9 cellular contexts compared by ENCODE assay signal in the genomic region with DNA sequence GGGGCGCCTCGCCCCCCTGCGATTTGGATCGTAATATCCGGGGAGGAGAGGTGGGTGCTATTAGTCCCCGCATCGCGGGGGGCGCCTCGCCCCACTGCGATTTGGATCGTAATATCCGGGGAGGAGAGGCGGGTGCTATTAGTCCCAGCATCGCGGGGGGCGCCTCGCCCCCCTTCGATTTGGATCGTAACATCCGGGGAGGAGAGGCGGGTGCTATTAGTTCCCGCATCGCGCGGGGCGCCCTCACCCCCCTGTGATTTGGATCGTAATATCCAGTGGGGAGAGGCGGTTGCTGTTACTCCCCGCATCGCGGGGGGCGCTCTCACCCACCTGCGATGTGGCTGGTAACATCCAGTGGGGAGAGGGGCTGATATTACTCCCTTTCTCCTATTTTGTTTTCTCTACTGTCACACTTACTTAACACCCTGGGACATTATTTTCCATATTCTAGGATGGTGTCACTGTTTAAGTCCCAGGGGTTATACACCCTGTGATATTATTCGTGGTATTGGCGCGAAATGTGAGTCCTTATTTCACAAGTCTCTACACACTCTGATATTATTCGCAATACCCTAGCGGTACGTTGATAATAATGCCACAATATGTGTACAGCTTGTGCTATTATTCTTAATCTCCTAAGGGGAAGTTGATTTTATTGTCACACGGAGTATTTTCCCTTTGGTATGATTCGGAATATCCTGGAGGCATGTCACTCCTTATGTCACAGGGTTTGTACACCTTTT. TPM values are rescaled to one million over a fixed set of nuclear protein-coding genes. Genes with fewer than 3 reads are reported as not detected.
DNase-seq lines count a peak whose midpoint lies in the region; ATAC-seq and TF ChIP-seq lines count a peak whose summit lies in the region.
"Had no signal": no experiment of that assay in that cellular context is flagged by ENCODE, and none has a peak within 500 bp of the region (broad histone marks: within the 10 kb centered on the region; RNA-seq: fewer than 3 reads in every experiment).

No MANE protein-coding gene starts in this region.

- H3K27ac Mint-ChIP-seq in activated CD8-positive, alpha-beta memory T cell treated with anti-CD3 and anti-CD28 coated beads, Interleukin-2, amount 10 ng/mL, durations not matched to agents 7 days and 5 days = no peak overlapping the region

- no peaks in the 10 kb centered on the region for H3K36me3 Mint-ChIP-seq in activated CD8-positive, alpha-beta memory T cell treated with anti-CD3 and anti-CD28 coated beads, Interleukin-2, amount 10 ng/mL, durations not matched to agents 7 days and 5 days

- no peak overlapping the region for H3K4me3 Mint-ChIP-seq in activated CD8-positive, alpha-beta memory T cell treated with anti-CD3 and anti-CD28 coated beads, Interleukin-2, amount 10 ng/mL, durations not matched to agents 7 days and 5 days

- ATAC-seq in activated CD8-positive, alpha-beta memory T cell treated with anti-CD3 and anti-CD28 coated beads, Interleukin-2, amount 10 ng/mL, durations not matched to agents 7 days and 5 days = peak; percentile 61
- ATAC-seq in GM18861 (IDR thresholded peaks at IDR 0.05; ENCODE audit: unreplicated experiment) = no peak
- ATAC-seq in GM18502 (IDR thresholded peaks at IDR 0.05; ENCODE audit: poor library complexity, unreplicated experiment) = no peak

- H3K9me3 Mint-ChIP-seq in activated CD8-positive, alpha-beta memory T cell treated with anti-CD3 and anti-CD28 coated beads, Interleukin-2, amount 10 ng/mL, durations not matched to agents 7 days and 5 days (ENCODE audit: low read depth) = no peaks in the 10 kb centered on the region

- peak overlapping the region; percentile 43 for H3K4me3 ChIP-seq in LNCaP clone FGC (ENCODE audit: low read depth, low read length)

- peak; percentile 87 for DNase-seq in D341Med (ENCODE audit: low spot score)
- DNase-seq in LNCaP clone FGC (ENCODE audit: low read depth) = peak; percentile 4
- DNase-seq in activated CD8-positive, alpha-beta memory T cell treated with anti-CD3 and anti-CD28 coated beads, Interleukin-2, amount 10 ng/mL, durations not matched to agents 7 days and 5 days = peak; percentile 48
- DNase-seq in germinal center (ENCODE audit: low spot score) = peak; percentile 56
- peak; percentile 5 for DNase-seq in stimulated activated CD8-positive, alpha-beta memory T cell treated with anti-CD3 and anti-CD28 coated beads, Interleukin-12 subunit alpha, Interleukin-12 subunit beta, amount 100 ng/mL, for 4 hours (ENCODE audit: low read depth)
- no peak for DNase-seq in cerebellum (ENCODE audit: low spot score)

- CTCF ChIA-PET in activated CD8-positive, alpha-beta memory T cell treated with anti-CD3 and anti-CD28 coated beads, Interleukin-2, amount 10 ng/mL, durations not matched to agents 7 days and 5 days (lab: Charles Lee) = interaction anchor here (0.7 kb wide), 1 partner anchor 50 kb away, joined by 3 read pairs; no protein-coding TSS in a partner anchor

- TF ChIP-seq CTCF in LNCaP clone FGC (IDR thresholded peaks at IDR 0.05; ENCODE audit: control insufficient read depth, extremely low read depth, insufficient read depth) = peak; percentile 70

- peaks cover 22% of the 10 kb centered on the region for H3K27me3 Mint-ChIP-seq in activated CD8-positive, alpha-beta memory T cell treated with anti-CD3 and anti-CD28 coated beads, Interleukin-2, amount 10 ng/mL, durations not matched to agents 7 days and 5 days

- H3K4me1 Mint-ChIP-seq in activated CD8-positive, alpha-beta memory T cell treated with anti-CD3 and anti-CD28 coated beads, Interleukin-2, amount 10 ng/mL, durations not matched to agents 7 days and 5 days = peaks cover 12% of the 10 kb centered on the region

RNA-seq across cellular contexts. Expression of gene ALDH3B2, which starts 57.8 kb away (rescaled TPM):
- not detected for total RNA-seq in activated CD8-positive, alpha-beta memory T cell treated with anti-CD3 and anti-CD28 coated beads, Interleukin-2, amount 10 ng/mL, durations not matched to agents 7 days and 5 days
- total RNA-seq in cerebellum = not detected
- total RNA-seq: lung microvascular endothelial cell had no signal
